ENCODE assay signal across 8 cellular contexts in the genomic region with DNA sequence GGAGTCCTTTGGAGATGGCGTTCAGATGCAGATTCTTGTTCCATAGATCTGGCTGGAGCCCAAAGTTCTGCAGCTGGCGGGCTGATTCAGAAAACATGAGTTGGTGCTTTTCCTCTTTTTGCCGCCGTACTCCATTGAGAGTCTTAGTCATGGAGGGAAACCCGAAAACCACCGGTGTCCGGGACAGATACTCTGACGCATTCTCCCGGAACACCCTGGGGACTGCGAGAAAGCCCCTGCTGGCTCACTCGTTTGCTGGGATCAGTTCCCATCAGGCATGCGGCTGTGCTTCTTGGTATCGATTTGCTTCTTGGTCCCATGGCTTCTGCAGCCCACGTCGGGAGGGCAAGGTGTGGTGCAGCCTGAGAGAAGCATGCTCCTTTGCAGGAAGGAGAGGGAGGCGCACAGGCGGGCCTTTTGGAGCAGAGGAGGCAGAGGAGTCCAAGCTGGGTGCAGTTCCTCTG. TPM values are rescaled to one million over a fixed set of nuclear protein-coding genes. Genes with fewer than 3 reads are reported as not detected.
DNase-seq lines count a peak whose midpoint lies in the region; ATAC-seq, FAIRE-seq and TF ChIP-seq lines count a peak whose summit lies in the region.

No MANE protein-coding gene starts in this region.

- H3K36me3 Mint-ChIP-seq in astrocyte (ENCODE audit: low read depth, unreplicated experiment) (peaks cover 16% of the 10 kb centered on the region), H9 (ENCODE audit: insufficient read depth in 1 of 3, low read depth in 3 of 3) (peaks cover 5 to 29% (median 8%) of the 10 kb centered on the region in 3 experiments; a peak in 6 of 7 replicates)

- ATAC-seq in HG02610 (IDR thresholded peaks at IDR 0.05; ENCODE audit: unreplicated experiment) (peak; percentile 42), HG02759 (IDR thresholded peaks at IDR 0.05; ENCODE audit: unreplicated experiment) (no peak), HG03175 (IDR thresholded peaks at IDR 0.05; ENCODE audit: unreplicated experiment) (no peak)

- H2BK5ac ChIP-seq in H9 (ENCODE audit: insufficient read length, low read length) = no peak overlapping the region

- H3K4me3 ChIP-seq in ACC112 (ENCODE audit: low read depth, low read length) (no peak overlapping the region; the same call in 1 of the 2 replicates), astrocyte (ENCODE audit: insufficient read depth, low read depth, low read length) (peak overlapping the region; percentile 1), transverse colon (no peak overlapping the region)

- H3K23me2 ChIP-seq in H9 (ENCODE audit: insufficient read length, low read depth, low read length, poor library complexity, severe bottlenecking) = no peaks in the 10 kb centered on the region

- DNase-seq in astrocyte (ENCODE audit: low read depth) = peak; percentile 94
- peak; percentile 75 to 97 for DNase-seq in lung microvascular endothelial cell (ENCODE audit: low read depth in 2 of 2)
- peak; percentile 59 for DNase-seq in transverse colon
- no peak for DNase-seq in H9

- H3K9me3 ChIP-seq in astrocyte (ENCODE audit: insufficient read depth, low read depth, low read length) (no peaks in the 10 kb centered on the region), transverse colon (no peaks in the 10 kb centered on the region), H9 (ENCODE audit: control insufficient read depth, low read depth, low read length) (no peaks in the 10 kb centered on the region)

- no peak overlapping the region for H4K8ac ChIP-seq in H9 (replicated peaks; ENCODE audit: insufficient read length, low read depth, low read length)

- no peak overlapping the region for H3K14ac ChIP-seq in H9 (ENCODE audit: insufficient read depth, low read length)

- FAIRE-seq in astrocyte (lab: Jason Lieb, UNC) = peak; percentile 29

- H3K27me3 ChIP-seq in ACC112 (ENCODE audit: insufficient read depth, low read length) = no peaks in the 10 kb centered on the region
- no peaks in the 10 kb centered on the region for H3K27me3 ChIP-seq in astrocyte (ENCODE audit: insufficient read depth, low read length)
- no peaks in the 10 kb centered on the region for H3K27me3 ChIP-seq in transverse colon
- no peaks in the 10 kb centered on the region for H3K27me3 ChIP-seq in H9 (ENCODE audit: insufficient read depth, low read length)

- WGBS in transverse colon (ENCODE audit: low coverage in 1 of 2), 2 donors = 77% methylated on average over 14 of the region's 17 CpGs; no CpG with 5 or more reads in 1 of the 2 donors
- no CpG with 5 or more reads among the region's 17 CpGs for WGBS in H9 (ENCODE audit: extremely low coverage, insufficient read length, low lambda C conversion rate)

- no peak overlapping the region for H2BK20ac ChIP-seq in H9 (ENCODE audit: low read depth, low read length, poor library complexity, severe bottlenecking)

- H3K9me3 Mint-ChIP-seq in astrocyte (ENCODE audit: unreplicated experiment) (no peaks in the 10 kb centered on the region), H9 (no peaks in the 10 kb centered on the region)

- no peak overlapping the region for H3T11ph ChIP-seq in H9 (ENCODE audit: low read length)

- H3K79me1 ChIP-seq in H9 (ENCODE audit: insufficient read depth, low read depth, low read length, poor library complexity, severe bottlenecking) = no peaks in the 10 kb centered on the region

- H3K27ac ChIP-seq in ACC112 (ENCODE audit: low read depth, low read length) = peak overlapping the region; percentile 85
- H3K27ac ChIP-seq in astrocyte (ENCODE audit: low read depth, low read length) = peak overlapping the region; percentile 49
- peak overlapping the region; percentile 55 to 62 (median 58) for H3K27ac ChIP-seq in transverse colon
- H3K27ac ChIP-seq in H9 (ENCODE audit: insufficient read length, low read depth, low read length) = no peak overlapping the region

- no peak overlapping the region for H3K4me3 Mint-ChIP-seq in astrocyte (ENCODE audit: unreplicated experiment)
- H3K4me3 Mint-ChIP-seq in H9 = no peak overlapping the region

- H3K4ac ChIP-seq in H9 (ENCODE audit: low read depth, low read length) = no peak overlapping the region

- TF ChIP-seq CTCF in astrocyte (IDR thresholded peaks at IDR 0.05; ENCODE audit: insufficient read depth, low read depth, low read length) (no peak), transverse colon (IDR thresholded peaks at IDR 0.05) (no peak), H9 (conservative IDR thresholded peaks at IDR 0.05) (no peak)

- no peak overlapping the region for H3K9ac ChIP-seq in astrocyte (ENCODE audit: low read length)
- H3K9ac ChIP-seq in H9 (ENCODE audit: extremely low read depth, insufficient read length, low read length) = no peak overlapping the region

- no peak overlapping the region for H3K56ac ChIP-seq in H9 (ENCODE audit: insufficient read length, low read depth, low read length)

- peak; percentile 26 for TF ChIP-seq POLR2A in transverse colon (IDR thresholded peaks at IDR 0.05)

- H3K27me3 Mint-ChIP-seq in astrocyte (ENCODE audit: low read depth, unreplicated experiment) (no peaks in the 10 kb centered on the region), H9 (ENCODE audit: low read depth) (no peaks in the 10 kb centered on the region; the same call in 1 of the 2 replicates)

- H3K36me3 ChIP-seq in ACC112 (ENCODE audit: insufficient read depth, low read length) (no peaks in the 10 kb centered on the region), astrocyte (ENCODE audit: insufficient read depth, low read length) (no peaks in the 10 kb centered on the region), transverse colon (no peaks in the 10 kb centered on the region)

- no peak overlapping the region for H3K18ac ChIP-seq in H9 (ENCODE audit: insufficient read length, low read depth, low read length)

- H3K4me2 ChIP-seq in astrocyte (ENCODE audit: low read length) (peak overlapping the region; percentile 76), H9 (ENCODE audit: insufficient read depth, insufficient read length, low read length) (no peak overlapping the region)

- H3K4me1 Mint-ChIP-seq in astrocyte (ENCODE audit: low read depth, unreplicated experiment) = peaks cover 21% of the 10 kb centered on the region
- peaks cover 27 to 34% of the 10 kb centered on the region in 2 experiments for H3K4me1 Mint-ChIP-seq in H9

- H3K4me1 ChIP-seq in ACC112 (ENCODE audit: control insufficient read depth, insufficient read depth, low read length, unreplicated experiment) = peaks cover 38% of the 10 kb centered on the region
- peaks cover 24% of the 10 kb centered on the region for H3K4me1 ChIP-seq in astrocyte (ENCODE audit: insufficient read depth, low read length)
- H3K4me1 ChIP-seq in transverse colon = peaks cover 16 to 55% (median 24%) of the 10 kb centered on the region in 4 donors
- no peaks in the 10 kb centered on the region for H3K4me1 ChIP-seq in H9 (ENCODE audit: insufficient read depth, low read length)

- H4K20me1 ChIP-seq in astrocyte (ENCODE audit: insufficient read depth, low read length) = peaks cover 87% of the 10 kb centered on the region
- no peaks in the 10 kb centered on the region for H4K20me1 ChIP-seq in H9 (ENCODE audit: control insufficient read depth, insufficient read depth, insufficient read length)

- no peak overlapping the region for H4K5ac ChIP-seq in H9 (ENCODE audit: insufficient read length, low read depth, low read length)

- no peak for TF ChIP-seq EP300 in transverse colon (IDR thresholded peaks at IDR 0.05; ENCODE audit: low read depth)

- H4K91ac ChIP-seq in H9 (ENCODE audit: insufficient read length, low read depth, low read length) = no peak overlapping the region

- in situ Hi-C loops in transverse colon (cut with MboI; ENCODE audit: low pct_ligation_motif_present in 1 of 4, low pct_unique_long_range_greater_than_20kb in 1 of 4, low sequenced_read_pairs in 3 of 4) = no loop called here

- no peak overlapping the region for H2BK12ac ChIP-seq in H9 (ENCODE audit: insufficient read length, low read depth, low read length)

- no peak overlapping the region for H3K27ac Mint-ChIP-seq in astrocyte (ENCODE audit: unreplicated experiment)
- H3K27ac Mint-ChIP-seq in H9 = peak overlapping the region in 1 of 3 experiments; percentile 76; a peak in 1 of 7 replicates

- intact Hi-C loops in transverse colon (cut with DNase I; ENCODE audit: low total_unique reads) = no loop called here

- H2AFZ ChIP-seq in ACC112 (ENCODE audit: low read length, unreplicated experiment) = no peak overlapping the region
- H2AFZ ChIP-seq in astrocyte (ENCODE audit: low read depth, low read length) = no peak overlapping the region
- H2AFZ ChIP-seq in H9 (ENCODE audit: low read length) = no peak overlapping the region

- H2BK15ac ChIP-seq in H9 (ENCODE audit: low read depth, low read length) = no peak overlapping the region

- peaks cover 50% of the 10 kb centered on the region for H3K79me2 ChIP-seq in ACC112 (ENCODE audit: control insufficient read depth, insufficient read depth, low read length, unreplicated experiment)
- peaks cover 81% of the 10 kb centered on the region for H3K79me2 ChIP-seq in astrocyte (ENCODE audit: insufficient read depth, low read length)
- H3K79me2 ChIP-seq in H9 (ENCODE audit: insufficient read depth, low read length) = 0 out of 2 replicates have a peak, but pooled peaks cover 2% of the 10 kb centered on the region

- no peak overlapping the region for H2AK5ac ChIP-seq in H9 (ENCODE audit: insufficient read length, low read length)

- H3K23ac ChIP-seq in H9 (ENCODE audit: insufficient read length, low read depth, low read length) = no peak overlapping the region

- H2BK120ac ChIP-seq in H9 (ENCODE audit: low read depth, low read length, poor library complexity, severe bottlenecking) = no peak overlapping the region

RNA-seq across cellular contexts. Expression of gene PFKFB3, which starts 30.8 kb away (rescaled TPM):
- total RNA-seq in astrocyte = 52.4 and 53.4 TPM in 2 replicates
- total RNA-seq in lung microvascular endothelial cell = 12.9 and 21.0 TPM in 2 replicates
- total RNA-seq in transverse colon = 10 to 100 TPM; 16.9 to 29.9 (median 20.2) TPM
- 33.9 and 36.8 TPM in 2 replicates for total RNA-seq in H9 (2021)
